ENCODE assay signal across 18 cellular contexts in genomic region chr6:56372621-56373020, GRCh38.
DNase-seq lines count a peak whose midpoint lies in the region; ATAC-seq and TF ChIP-seq lines count a peak whose summit lies in the region.
"Had no signal": no experiment of that assay in that cellular context is flagged by ENCODE, and none has a peak within 500 bp of the region (broad histone marks: within the 10 kb centered on the region; RNA-seq: fewer than 3 reads in every experiment).

No MANE protein-coding gene starts in this region.

- no peak overlapping the region for H2AFZ ChIP-seq in mammary epithelial cell (ENCODE audit: low read depth, low read length)

- no peak for TF ChIP-seq POLR2A in esophagus squamous epithelium (IDR thresholded peaks at IDR 0.05)

- H3K27ac Mint-ChIP-seq in natural killer cell: no peak overlapping the region

- H3K79me2 ChIP-seq in mammary epithelial cell (ENCODE audit: insufficient read depth, low read length): no peaks in the 10 kb centered on the region

- H3K4me1 Mint-ChIP-seq in natural killer cell: no peaks in the 10 kb centered on the region

- intact Hi-C loops in mammary epithelial cell (cut with micrococcal nuclease): loop anchor here (5.0 to 10.0 kb wide), 4 partner anchors 65 to 492 kb away; no protein-coding TSS in a partner anchor
- intact Hi-C loops in esophagus squamous epithelium (cut with DNase I): no loop called here
- intact Hi-C loops in natural killer cell (cut with micrococcal nuclease): no loop called here

- no peaks in the 10 kb centered on the region for H4K20me1 ChIP-seq in mammary epithelial cell (ENCODE audit: insufficient read depth, low read length)

- H3K36me3 Mint-ChIP-seq in natural killer cell: no peaks in the 10 kb centered on the region
- H3K36me3 Mint-ChIP-seq: naive thymus-derived CD8-positive, alpha-beta T cell had no signal

- H3K4me2 ChIP-seq in mammary epithelial cell (ENCODE audit: insufficient read depth, low read depth, low read length): no peak overlapping the region

- ATAC-seq in thoracic aorta (ENCODE audit: insufficient number of reproducible peaks, low FRiP score, low read depth) (no peak), HG02798 (IDR thresholded peaks at IDR 0.05; ENCODE audit: poor library complexity, unreplicated experiment) (no peak), GM18870 (IDR thresholded peaks at IDR 0.05; ENCODE audit: unreplicated experiment) (no peak), natural killer cell (no peak)
- ATAC-seq: naive thymus-derived CD8-positive, alpha-beta T cell had no signal

- H3K27ac ChIP-seq in mammary epithelial cell (ENCODE audit: insufficient read depth, low read depth, low read length): no peak overlapping the region
- peak overlapping the region; percentile 59 to 90 (median 86) for H3K27ac ChIP-seq in esophagus squamous epithelium
- H3K27ac ChIP-seq in muscle layer of duodenum (ENCODE audit: low read length): peak overlapping the region; percentile 90
- peak overlapping the region; percentile 91 to 92 for H3K27ac ChIP-seq in thoracic aorta
- H3K27ac ChIP-seq: HL-60 had no signal

- no peak overlapping the region for H3K4me3 Mint-ChIP-seq in natural killer cell
- H3K4me3 Mint-ChIP-seq: naive thymus-derived CD8-positive, alpha-beta T cell had no signal

- WGBS in mammary epithelial cell (ENCODE audit: low coverage, missing lambda C conversion rate): 89% methylated on average over 1 of the region's 1 CpG
- WGBS in esophagus squamous epithelium, 2 donors: 63 to 73% methylated on average over 1 of the region's 1 CpG

- in situ Hi-C loops in mammary epithelial cell (cut with MboI; ENCODE audit: low sequenced_read_pairs in 2 of 2): no loop called here

- BruUV-seq in mammary epithelial cell (replicated peaks; lab: Mats Ljungman, UMichigan): no TSS peak

- no peaks in the 10 kb centered on the region for H3K9me3 Mint-ChIP-seq in natural killer cell
- H3K9me3 Mint-ChIP-seq: naive thymus-derived CD8-positive, alpha-beta T cell had no signal

- CTCF ChIA-PET in mammary epithelial cell (lab: Charles Lee; ENCODE audit: low non-redundant PET): no interaction called here

- TF ChIP-seq CTCF in mammary epithelial cell (conservative IDR thresholded peaks at IDR 0.05 in 1 of 2, IDR thresholded peaks at IDR 0.05 in 1 of 2; ENCODE audit: extremely low read depth in 1 of 2, insufficient read depth in 1 of 2, low read depth in 1 of 2, low read length in 2 of 2) (no peak), esophagus squamous epithelium (IDR thresholded peaks at IDR 0.05) (no peak), thoracic aorta (IDR thresholded peaks at IDR 0.05) (no peak), natural killer cell (IDR thresholded peaks at IDR 0.05) (no peak)

- H3K4me1 ChIP-seq in mammary epithelial cell (ENCODE audit: insufficient read depth, low read length): peaks cover 31% of the 10 kb centered on the region
- H3K4me1 ChIP-seq in esophagus squamous epithelium: peaks cover 4 to 50% (median 22%) of the 10 kb centered on the region in 3 donors
- peaks cover 22 to 25% of the 10 kb centered on the region in 2 donors for H3K4me1 ChIP-seq in muscle layer of duodenum (ENCODE audit: control insufficient read depth in 1 of 2, insufficient read depth in 2 of 2, low read length in 2 of 2)
- H3K4me1 ChIP-seq in thoracic aorta (ENCODE audit: control insufficient read depth in 1 of 2, low read depth in 2 of 2): peaks cover 28 to 61% of the 10 kb centered on the region in 2 donors

- dilution Hi-C loops in mammary epithelial cell (cut with HindIII; ENCODE audit: low sequenced_read_pairs): no loop called here

- peak; percentile 37 for DNase-seq in mammary epithelial cell
- no peak for DNase-seq in esophagus squamous epithelium (lab: John Stamatoyannopoulos, UW)
- no peak for DNase-seq in thoracic aorta (ENCODE audit: low spot score)
- DNase-seq in NCI-H1694 treated with DMSO at 0.1 percent for 48 hours (lab: John Stamatoyannopoulos, UW): no peak
- no peak for DNase-seq in natural killer cell
- DNase-seq: activated CD4-positive, alpha-beta T cell treated with anti-CD3 and anti-CD28 coated beads, Interleukin-2, amount 50 U/mL, for 4 hours; activated naive CD4-positive, alpha-beta T cell; activated T-cell treated with anti-CD3 and anti-CD28 coated beads for 4 hours; AML-193; naive thymus-derived CD8-positive, alpha-beta T cell; NCI-H1436 treated with DMSO at 0.1 percent for 48 hours; NCI-H748 treated with DMSO at 0.1 percent for 48 hours; SHP77 treated with DMSO at 0.1 percent for 48 hours; stimulated activated CD4-positive, alpha-beta T cell treated with anti-CD3 and anti-CD28 coated beads, Interleukin-12 subunit alpha, Interleukin-12 subunit beta, amount 100 ng/mL, for 4 hours had no signal

- H3K9me3 ChIP-seq in mammary epithelial cell (replicated peaks; ENCODE audit: insufficient read depth, low read length) (no peaks in the 10 kb centered on the region), esophagus squamous epithelium (no peaks in the 10 kb centered on the region), muscle layer of duodenum (ENCODE audit: control insufficient read depth in 1 of 2, low read length in 2 of 2) (no peaks in the 10 kb centered on the region), thoracic aorta (no peaks in the 10 kb centered on the region)

- H3K9ac ChIP-seq in mammary epithelial cell (ENCODE audit: insufficient read depth, low read length): no peak overlapping the region

- H3K27me3 ChIP-seq in mammary epithelial cell (ENCODE audit: insufficient read depth, low read length) (no peaks in the 10 kb centered on the region), esophagus squamous epithelium (no peaks in the 10 kb centered on the region), muscle layer of duodenum (ENCODE audit: low read depth, low read length) (no peaks in the 10 kb centered on the region), thoracic aorta (replicated peaks; ENCODE audit: insufficient read depth) (no peaks in the 10 kb centered on the region)

- H3K36me3 ChIP-seq in mammary epithelial cell (ENCODE audit: insufficient read depth, low read length) (no peaks in the 10 kb centered on the region), esophagus squamous epithelium (no peaks in the 10 kb centered on the region), muscle layer of duodenum (ENCODE audit: control insufficient read depth in 1 of 2, insufficient read depth in 2 of 2, low read length in 2 of 2) (no peaks in the 10 kb centered on the region), thoracic aorta (no peaks in the 10 kb centered on the region)

- H3K4me3 ChIP-seq in mammary epithelial cell (replicated peaks in 1 of 3; ENCODE audit: insufficient read depth in 1 of 3, low read depth in 2 of 3, low read length in 3 of 3) (no peak overlapping the region), esophagus squamous epithelium (no peak overlapping the region), muscle layer of duodenum (ENCODE audit: low read depth in 1 of 2, low read length in 2 of 2) (no peak overlapping the region), thoracic aorta (no peak overlapping the region)

- H3K27me3 Mint-ChIP-seq in natural killer cell (ENCODE audit: low read depth in 2 of 2): peaks cover 0 to 3% of the 10 kb centered on the region in 2 donors
